Comparison of ENCODE assay signal across 8 cellular contexts in the genomic region with DNA sequence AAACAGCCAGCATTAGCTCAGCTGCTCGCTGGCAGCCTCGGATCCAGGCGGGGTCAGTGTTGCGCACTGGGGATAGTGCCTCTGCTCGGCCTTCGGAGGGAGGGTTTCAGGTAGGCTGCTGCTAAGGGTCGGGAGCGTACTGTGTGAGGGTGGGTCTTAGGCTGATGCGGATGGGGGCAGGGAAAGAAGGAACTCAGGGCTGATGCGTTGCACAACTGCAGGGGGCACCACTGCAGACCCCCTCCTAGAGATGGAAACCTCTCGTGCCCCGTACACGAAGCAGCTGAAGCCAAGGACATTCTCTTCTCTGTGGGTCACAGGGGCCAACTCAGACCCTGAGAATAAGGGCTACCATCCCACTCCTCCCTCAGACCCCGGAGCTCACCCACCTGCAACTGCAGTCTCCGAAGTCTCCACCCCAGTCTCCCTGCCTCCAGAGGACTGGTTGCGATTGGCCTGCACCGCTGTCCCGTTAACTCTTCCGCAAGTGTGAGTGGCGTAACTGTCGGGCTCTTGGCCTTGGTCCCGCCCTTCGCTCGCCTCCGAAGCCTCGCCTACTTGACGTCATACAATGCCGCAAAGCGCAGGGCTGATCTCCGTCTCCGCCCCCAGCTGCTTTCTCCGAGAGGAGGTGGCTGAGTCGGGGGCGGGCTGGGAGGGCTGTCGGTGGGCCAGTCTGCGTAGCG. TPM values are rescaled to one million over a fixed set of nuclear protein-coding genes. Genes with fewer than 3 reads are reported as not detected.
DNase-seq lines count a peak whose midpoint lies in the region; ATAC-seq and TF ChIP-seq lines count a peak whose summit lies in the region.

A gene with protein sequence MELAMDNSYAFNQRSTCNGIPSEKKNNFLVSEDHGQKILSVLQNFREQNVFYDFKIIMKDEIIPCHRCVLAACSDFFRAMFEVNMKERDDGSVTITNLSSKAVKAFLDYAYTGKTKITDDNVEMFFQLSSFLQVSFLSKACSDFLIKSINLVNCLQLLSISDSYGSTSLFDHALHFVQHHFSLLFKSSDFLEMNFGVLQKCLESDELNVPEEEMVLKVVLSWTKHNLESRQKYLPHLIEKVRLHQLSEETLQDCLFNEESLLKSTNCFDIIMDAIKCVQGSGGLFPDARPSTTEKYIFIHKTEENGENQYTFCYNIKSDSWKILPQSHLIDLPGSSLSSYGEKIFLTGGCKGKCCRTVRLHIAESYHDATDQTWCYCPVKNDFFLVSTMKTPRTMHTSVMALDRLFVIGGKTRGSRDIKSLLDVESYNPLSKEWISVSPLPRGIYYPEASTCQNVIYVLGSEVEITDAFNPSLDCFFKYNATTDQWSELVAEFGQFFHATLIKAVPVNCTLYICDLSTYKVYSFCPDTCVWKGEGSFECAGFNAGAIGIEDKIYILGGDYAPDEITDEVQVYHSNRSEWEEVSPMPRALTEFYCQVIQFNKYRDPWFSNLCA (minus strand): TSS at position 425 of the 686 bp plus-strand sequence. CDS start 18,250 bp downstream, outside the sequence.

- peak within 1 kb of the TSS; percentile 97 for H3K4me3 Mint-ChIP-seq in T-helper 17 cell
- H3K4me3 Mint-ChIP-seq in progenitor cell of endocrine pancreas (ENCODE audit: low read depth), result peak within 1 kb of the TSS; percentile 96

- H3K36me3 Mint-ChIP-seq in T-helper 17 cell (ENCODE audit: low read depth) (peaks cover 10% of the 10 kb centered on the region), progenitor cell of endocrine pancreas (ENCODE audit: insufficient read depth) (peaks cover 12% of the 10 kb centered on the region)

- DNase-seq in NCI-H1694 treated with DMSO at 0.1 percent for 48 hours (lab: John Stamatoyannopoulos, UW) (peak; percentile 73), T-helper 17 cell (peak; percentile 92 to 96 (median 96)), left ventricle myocardium superior (peak; percentile 98), progenitor cell of endocrine pancreas (ENCODE audit: low spot score, unreplicated experiment) (peak; percentile 96), ureter (ENCODE audit: low spot score) (peak; percentile 99)

- H3K27me3 Mint-ChIP-seq in T-helper 17 cell (no peaks in the 10 kb centered on the region), progenitor cell of endocrine pancreas (no peaks in the 10 kb centered on the region)

- intact Hi-C loops in left ventricle myocardium superior (cut with micrococcal nuclease), result loop anchor here (10.0 kb wide), 1 partner anchor 52 kb away; a partner anchor contains a TSS

- peak; percentile 58 for TF ChIP-seq CTCF in progenitor cell of endocrine pancreas (IDR thresholded peaks at IDR 0.05; ENCODE audit: unreplicated experiment)

- peaks cover 47% of the 10 kb centered on the region for H3K4me1 Mint-ChIP-seq in T-helper 17 cell
- H3K4me1 Mint-ChIP-seq in progenitor cell of endocrine pancreas (ENCODE audit: low read depth), result peaks cover 33% of the 10 kb centered on the region

- no peaks in the 10 kb centered on the region for H3K9me3 ChIP-seq in T-helper 17 cell (ENCODE audit: control insufficient read depth, low read length, poor library complexity, severe bottlenecking)

- peak within 1 kb of the TSS; percentile 99 for H3K27ac ChIP-seq in angular gyrus (ENCODE audit: low read depth, low read length)

- peak within 1 kb of the TSS; percentile 93 for H3K27ac Mint-ChIP-seq in T-helper 17 cell
- peak within 1 kb of the TSS; percentile 100 for H3K27ac Mint-ChIP-seq in progenitor cell of endocrine pancreas

- ATAC-seq in GM18498 (IDR thresholded peaks at IDR 0.05; ENCODE audit: unreplicated experiment), result peak; percentile 95
- peak; percentile 97 for ATAC-seq in HG02943 (IDR thresholded peaks at IDR 0.05; ENCODE audit: low read depth, unreplicated experiment)
- peak; percentile 92 for ATAC-seq in T-helper 17 cell
- peak; percentile 97 for ATAC-seq in left ventricle myocardium superior

- no peaks in the 10 kb centered on the region for H3K9me3 Mint-ChIP-seq in progenitor cell of endocrine pancreas (ENCODE audit: low read depth)

RNA-seq across cellular contexts. Expression of the gene that starts here (rescaled TPM):
- total RNA-seq in T-helper 17 cell (1 to 10 TPM; 4.8 to 5.7 TPM), left ventricle myocardium superior (10.0 TPM), progenitor cell of endocrine pancreas (5.0 and 6.3 TPM in 2 replicates), ureter (13.2 TPM)

Comparison
In these comparisons a context has a peak if more than half of its experiments do, and no peak if none do; other contexts are left out.
1. Peak in every context shown above with its lines: DNase-seq, ATAC-seq and H3K27ac ChIP-seq.